18 cellular contexts compared by ENCODE assay signal in the genomic region with DNA sequence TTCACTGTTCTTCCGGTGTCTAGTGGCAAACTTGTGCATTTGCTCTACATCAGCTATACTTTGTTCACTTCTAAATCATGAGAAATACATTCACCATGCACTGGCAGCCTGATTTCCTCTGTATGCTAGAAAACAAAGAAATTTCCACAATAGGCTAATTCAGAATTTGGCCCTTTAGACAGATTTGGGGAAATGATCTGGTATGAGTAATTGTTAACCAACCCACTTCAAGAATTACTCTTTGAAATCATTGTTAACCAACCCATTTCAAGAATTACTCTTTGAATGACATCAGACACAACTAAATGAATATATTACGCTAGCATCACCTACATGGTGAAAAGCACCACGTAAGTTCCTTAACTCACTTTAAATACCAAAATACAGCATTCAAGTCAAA. TPM values are rescaled to one million over a fixed set of nuclear protein-coding genes. Genes with fewer than 3 reads are reported as not detected.
DNase-seq lines count a peak whose midpoint lies in the region; ATAC-seq and TF ChIP-seq lines count a peak whose summit lies in the region.
"Had no signal": no experiment of that assay in that cellular context is flagged by ENCODE, and none has a peak within 500 bp of the region (broad histone marks: within the 10 kb centered on the region; RNA-seq: fewer than 3 reads in every experiment).

No MANE protein-coding gene starts in this region.

- no peak overlapping the region for H3K4me3 Mint-ChIP-seq in activated T-cell treated with anti-CD3 and anti-CD28 coated beads, Interleukin-2, amount 50 U/mL, for 72 hours
- no peak overlapping the region for H3K4me3 Mint-ChIP-seq in chondrocyte (ENCODE audit: unreplicated experiment)
- H3K4me3 Mint-ChIP-seq: CD8-positive, alpha-beta memory T cell had no signal

- peaks cover 100% of the 10 kb centered on the region for H3K79me2 ChIP-seq in DOHH2 (ENCODE audit: control insufficient read depth, low read length)

- H3K36me3 Mint-ChIP-seq in activated T-cell treated with anti-CD3 and anti-CD28 coated beads, Interleukin-2, amount 50 U/mL, for 72 hours (ENCODE audit: insufficient read depth in 2 of 2) = no peaks in the 10 kb centered on the region
- H3K36me3 Mint-ChIP-seq in chondrocyte (ENCODE audit: low read depth) = no peaks in the 10 kb centered on the region
- H3K36me3 Mint-ChIP-seq: CD8-positive, alpha-beta memory T cell had no signal

- no peaks in the 10 kb centered on the region for H3F3A ChIP-seq in DOHH2 (ENCODE audit: control insufficient read depth, insufficient read depth)

- peaks cover 32% of the 10 kb centered on the region for H3K4me1 ChIP-seq in DOHH2 (ENCODE audit: control insufficient read depth, low read length)
- H3K4me1 ChIP-seq in skeletal muscle satellite cell (ENCODE audit: control insufficient read depth, insufficient read depth, low read length) = peaks cover 82% of the 10 kb centered on the region

- peaks cover 40% of the 10 kb centered on the region for H3K27me3 Mint-ChIP-seq in activated T-cell treated with anti-CD3 and anti-CD28 coated beads, Interleukin-2, amount 50 U/mL, for 72 hours (ENCODE audit: low read depth)
- H3K27me3 Mint-ChIP-seq in chondrocyte (ENCODE audit: low read depth) = no peaks in the 10 kb centered on the region

- peaks cover 5% of the 10 kb centered on the region for H3K4me1 Mint-ChIP-seq in activated T-cell treated with anti-CD3 and anti-CD28 coated beads, Interleukin-2, amount 50 U/mL, for 72 hours (ENCODE audit: low read depth)
- H3K4me1 Mint-ChIP-seq in chondrocyte (ENCODE audit: low read depth) = peaks cover 93% of the 10 kb centered on the region
- H3K4me1 Mint-ChIP-seq: CD8-positive, alpha-beta memory T cell had no signal

- no peak overlapping the region for H3K27ac Mint-ChIP-seq in activated T-cell treated with anti-CD3 and anti-CD28 coated beads, Interleukin-2, amount 50 U/mL, for 72 hours
- peak overlapping the region; percentile 47 for H3K27ac Mint-ChIP-seq in chondrocyte (ENCODE audit: unreplicated experiment)
- H3K27ac Mint-ChIP-seq: CD8-positive, alpha-beta memory T cell had no signal

- no peak for DNase-seq in activated T-cell treated with anti-CD3 and anti-CD28 coated beads, Interleukin-2, amount 50 U/mL, for 72 hours
- DNase-seq in activated T-cell treated with anti-CD3 and anti-CD28 coated beads for 4 hours (no peak), chondrocyte (ENCODE audit: low spot score) (no peak), SHP77 treated with DMSO at 0.1 percent for 48 hours (lab: John Stamatoyannopoulos, UW) (no peak), AG08396 (ENCODE audit: low spot score) (no peak)
- DNase-seq: 8988T; Calu3; CD8-positive, alpha-beta memory T cell; GDM1; Karpas-422; NCI-H1417; NCI-H1694 treated with DMSO at 0.1 percent for 48 hours; NCI-H446; NCI-H526 treated with DMSO at 0.1 percent for 48 hours; Right ventricle myocardium superior had no signal

- no peak overlapping the region for H3K27ac ChIP-seq in DOHH2 (ENCODE audit: low read depth, low read length)
- H3K27ac ChIP-seq: C4-2B had no signal

- no peaks in the 10 kb centered on the region for H3K9me2 ChIP-seq in DOHH2 (replicated peaks; ENCODE audit: control insufficient read depth, low read length)

- H3K9me3 ChIP-seq in DOHH2 (ENCODE audit: control insufficient read depth, insufficient read depth, low read length) (no peaks in the 10 kb centered on the region), skeletal muscle satellite cell (replicated peaks; ENCODE audit: low read length) (no peaks in the 10 kb centered on the region)

- H4K20me1 ChIP-seq in DOHH2 (ENCODE audit: control insufficient read depth, insufficient read depth, low read depth, low read length) = peaks cover 11% of the 10 kb centered on the region

- ATAC-seq in activated T-cell treated with anti-CD3 and anti-CD28 coated beads, Interleukin-2, amount 50 U/mL, for 72 hours (replicated peaks in 1 of 2) = peak; percentile 60 to 77

- H3K36me3 ChIP-seq in DOHH2 (ENCODE audit: control insufficient read depth, low read length) = 0 out of 2 replicates have a peak, but pooled peaks cover 3% of the 10 kb centered on the region
- H3K36me3 ChIP-seq in skeletal muscle satellite cell (ENCODE audit: insufficient read depth, low read length) = peaks cover 11% of the 10 kb centered on the region

- H3K27me3 ChIP-seq in DOHH2 (ENCODE audit: control insufficient read depth, low read length) (no peaks in the 10 kb centered on the region), skeletal muscle satellite cell (ENCODE audit: control insufficient read depth, insufficient read depth, low read length) (no peaks in the 10 kb centered on the region)

- TF ChIP-seq CTCF in DOHH2 (IDR thresholded peaks at IDR 0.05; ENCODE audit: low read depth, low read length, poor library complexity, severe bottlenecking) (no peak), chondrocyte (IDR thresholded peaks at IDR 0.05) (no peak)

- H3K9ac ChIP-seq in skeletal muscle satellite cell (ENCODE audit: low read depth, low read length) = peak overlapping the region; percentile 20

- no peak overlapping the region for H3K4me3 ChIP-seq in DOHH2 (ENCODE audit: low read length)
- no peak overlapping the region for H3K4me3 ChIP-seq in skeletal muscle satellite cell (ENCODE audit: low read length)

- H3K4me2 ChIP-seq in DOHH2 (ENCODE audit: low read length) = peak overlapping the region; percentile 17
- peak overlapping the region; percentile 50 for H3K4me2 ChIP-seq in skeletal muscle satellite cell (ENCODE audit: low read length)

- H3K9me3 Mint-ChIP-seq in activated T-cell treated with anti-CD3 and anti-CD28 coated beads, Interleukin-2, amount 50 U/mL, for 72 hours = no peaks in the 10 kb centered on the region
- no peaks in the 10 kb centered on the region for H3K9me3 Mint-ChIP-seq in chondrocyte (ENCODE audit: low read depth)

RNA-seq across cellular contexts. Expression of a gene that starts 14.6 kb away (rescaled TPM):
- total RNA-seq in activated T-cell treated with anti-CD3 and anti-CD28 coated beads, Interleukin-2, amount 50 U/mL, for 72 hours = 1 to 10 TPM; 6.8 to 8.6 TPM
- total RNA-seq in chondrocyte = 111 to 192 TPM (median 119 TPM) in 3 replicates
- total RNA-seq in skeletal muscle satellite cell (2012; rRNA removed) = 42.2 and 47.7 TPM in 2 replicates

RNA-seq across cellular contexts. Expression of a gene that starts 56.9 kb away (rescaled TPM):
- total RNA-seq in activated T-cell treated with anti-CD3 and anti-CD28 coated beads, Interleukin-2, amount 50 U/mL, for 72 hours = 1 to 10 TPM; 2.5 to 2.8 TPM
- 771 to 856 TPM (median 807 TPM) in 3 replicates for total RNA-seq in chondrocyte
- 238 and 295 TPM in 2 replicates for total RNA-seq in skeletal muscle satellite cell (2012; rRNA removed)

Comparison
In these comparisons a context has a peak if more than half of its experiments do, and no peak if none do; other contexts are left out.
1. RNA of a gene that starts 14.6 kb away (total RNA-seq): 111 to 192 TPM in chondrocyte; 6.8 to 8.6 TPM in activated T-cell treated with anti-CD3 and anti-CD28 coated beads, Interleukin-2, amount 50 U/mL, for 72 hours; every median in the first group is over 10 times any median in the second.
2. RNA of a gene that starts 56.9 kb away (total RNA-seq): 771 to 856 TPM in chondrocyte; 2.5 to 2.8 TPM in activated T-cell treated with anti-CD3 and anti-CD28 coated beads, Interleukin-2, amount 50 U/mL, for 72 hours; every median in the first group is over 100 times any median in the second.